In the genomic region with DNA sequence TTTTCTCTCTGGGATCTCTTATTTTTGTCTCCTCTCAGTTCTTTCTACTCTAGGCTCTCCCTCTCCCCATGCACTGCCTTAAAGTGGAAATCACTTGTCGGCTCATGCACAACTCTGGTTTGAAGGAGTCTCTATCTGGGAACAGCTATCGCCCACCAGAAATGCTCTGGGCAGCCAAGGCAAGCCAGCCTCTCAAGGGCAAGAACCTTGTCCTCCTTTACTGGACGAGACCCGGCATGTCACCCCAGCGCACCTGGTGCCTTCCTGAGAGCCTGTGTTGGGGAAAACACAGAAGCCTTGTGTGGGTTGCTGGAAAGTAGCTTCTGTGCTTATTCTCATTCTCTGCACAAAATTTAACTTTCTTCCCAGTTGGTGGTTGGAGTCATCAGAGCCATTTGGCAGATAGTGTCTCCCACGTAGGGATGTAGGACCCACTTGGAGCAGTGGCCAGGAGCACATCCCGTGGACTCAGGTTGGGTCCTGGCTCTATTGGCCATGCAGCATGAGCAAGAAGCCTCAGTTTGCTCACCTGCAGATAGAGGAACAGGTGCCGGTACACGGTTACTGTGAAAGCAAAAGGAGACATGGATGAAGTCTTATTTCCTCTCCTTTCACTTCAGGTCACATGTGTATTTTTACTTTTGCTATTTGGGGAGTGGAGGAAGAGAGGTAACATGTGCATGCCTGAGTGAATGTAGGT, we compare ENCODE assay signal across 8 cellular contexts.
"Had no signal": no experiment of that assay in that cellular context is flagged by ENCODE, and none has a peak within 500 bp of the region (broad histone marks: within the 10 kb centered on the region; RNA-seq: fewer than 3 reads in every experiment).

No MANE protein-coding gene starts in this region.

- H3K36me3 ChIP-seq: HAP-1 had no signal

- H3K4me3 ChIP-seq: GM23248, HAP-1 had no signal

- H3K4me3 Mint-ChIP-seq: HFFc6, IgD-negative memory B cell had no signal

- H3K4me1 ChIP-seq: HAP-1 had no signal

- H3K27ac ChIP-seq: GM23248, HL-60 had no signal

- H3K27me3 Mint-ChIP-seq: IgD-negative memory B cell had no signal

- H3K9ac ChIP-seq: GM23248 had no signal

- H3K4me1 Mint-ChIP-seq: IgD-negative memory B cell had no signal

- H3K27ac Mint-ChIP-seq: HFFc6, IgD-negative memory B cell had no signal

- H3K9me3 ChIP-seq: HAP-1 had no signal

- DNase-seq: GM23248, GOT3, H7, HFFc6, KBM-7 had no signal

- H3K36me3 Mint-ChIP-seq: IgD-negative memory B cell had no signal
